1 cellular context compared by ENCODE assay signal in genomic region chr16:80123189-80123588, GRCh38.
TF ChIP-seq lines count a peak whose summit lies in the region.

No MANE protein-coding gene starts in this region.

TF ChIP-seq in IMR-90, 13 proteins besides CTCF, POLR2A, EP300 and RAD21 (continued from another document):
- TF ChIP-seq MAFK (IDR thresholded peaks at IDR 0.05; ENCODE audit: low read depth, low read length), result no peak
